ENCODE assay signal across 8 cellular contexts in genomic region chr1:2174348-2175054, GRCh38. TPM values are rescaled to one million over a fixed set of nuclear protein-coding genes. Genes with fewer than 3 reads are reported as not detected.
DNase-seq lines count a peak whose midpoint lies in the region; ATAC-seq and TF ChIP-seq lines count a peak whose summit lies in the region.

No MANE protein-coding gene starts in this region.

- H3K36me3 Mint-ChIP-seq in naive thymus-derived CD4-positive, alpha-beta T cell, result peaks cover 0 to 23% (median 0%) of the 10 kb centered on the region in 5 donors

- peak; percentile 97 for TF ChIP-seq CTCF in AG09319 (IDR thresholded peaks at IDR 0.05; ENCODE audit: low read depth, low read length)
- TF ChIP-seq CTCF in GM13977 (IDR thresholded peaks at IDR 0.05; ENCODE audit: extremely low read depth, insufficient read depth, missing control alignments), result peak; percentile 86
- peak; percentile 92 to 93 for TF ChIP-seq CTCF in fibroblast of lung (conservative IDR thresholded peaks at IDR 0.05 in 1 of 2, IDR thresholded peaks at IDR 0.05 in 1 of 2; ENCODE audit: low read depth in 1 of 2, low read length in 2 of 2)

- intact Hi-C loops in naive thymus-derived CD4-positive, alpha-beta T cell (cut with micrococcal nuclease), result loop anchor here (1.0 kb wide), 2 partner anchors 41 to 83 kb away; no protein-coding TSS in a partner anchor

- no peaks in the 10 kb centered on the region for H3K9me3 Mint-ChIP-seq in naive thymus-derived CD4-positive, alpha-beta T cell

- no peaks in the 10 kb centered on the region for H4K20me1 ChIP-seq in fibroblast of lung (ENCODE audit: control insufficient read depth, extremely low read depth, insufficient read depth, low read length)

- in situ Hi-C loops in GM13977 (cut with MboI; ENCODE audit: low pct_unique_long_range_greater_than_20kb, low sequenced_read_pairs, unreplicated experiment), result loop anchor here (25.0 kb wide), 1 partner anchor 363 kb away; the partner anchor contains the start of genes HES5 and PANK4

- H3K4me1 ChIP-seq in fibroblast of lung (ENCODE audit: control insufficient read depth, extremely low read depth, insufficient read depth, low read length), result no peaks in the 10 kb centered on the region
- no peaks in the 10 kb centered on the region for H3K4me1 ChIP-seq in naive thymus-derived CD4-positive, alpha-beta T cell (ENCODE audit: control insufficient read depth in 2 of 2, insufficient read depth in 2 of 2, low read length in 2 of 2)

- peak overlapping the region in 6 of 10 donors; percentile 38 to 71 (median 56) for H3K4me3 Mint-ChIP-seq in naive thymus-derived CD4-positive, alpha-beta T cell

- no peak overlapping the region for H3K27ac Mint-ChIP-seq in naive thymus-derived CD4-positive, alpha-beta T cell

- no peak overlapping the region for H3K27ac ChIP-seq in fibroblast of lung (ENCODE audit: insufficient read depth, low read length)
- no peak overlapping the region for H3K27ac ChIP-seq in naive thymus-derived CD4-positive, alpha-beta T cell (ENCODE audit: low read depth, low read length)

- H3K9ac ChIP-seq in fibroblast of lung (ENCODE audit: insufficient read depth, low read length), result no peak overlapping the region

- no peaks in the 10 kb centered on the region for H3K27me3 ChIP-seq in fibroblast of lung (ENCODE audit: control insufficient read depth, insufficient read depth, low read length)
- H3K27me3 ChIP-seq in naive thymus-derived CD4-positive, alpha-beta T cell (ENCODE audit: control insufficient read depth in 2 of 2, insufficient read depth in 2 of 2, low read length in 2 of 2), result no peaks in the 10 kb centered on the region

- peak overlapping the region; percentile 28 to 57 (median 34) for H3K4me3 ChIP-seq in fibroblast of lung (replicated peaks in 1 of 4; ENCODE audit: control extremely low read depth in 1 of 4, insufficient read depth in 1 of 4, low read depth in 3 of 4, low read length in 4 of 4)
- no peak overlapping the region for H3K4me3 ChIP-seq in naive thymus-derived CD4-positive, alpha-beta T cell (ENCODE audit: low read length)

- DNase-seq in AG09319 (ENCODE audit: extremely low read depth, low read depth) (no peak), GM13977 (ENCODE audit: low spot score) (peak; percentile 87), NCI-H345 treated with DMSO at 0.1 percent for 48 hours (lab: John Stamatoyannopoulos, UW; ENCODE audit: unreplicated experiment) (peak; percentile 1), fibroblast of lung (ENCODE audit: low read depth in 2 of 2) (peak; percentile 52 to 58), GOT3 (lab: John Stamatoyannopoulos, UW) (no peak)
- DNase-seq in activated CD8-positive, alpha-beta memory T cell treated with anti-CD3 and anti-CD28 coated beads, Interleukin-2, amount 50 U/mL, for 48 hours, result peak; percentile 71
- DNase-seq in naive thymus-derived CD4-positive, alpha-beta T cell, result peak in 6 of 9 donors; percentile 21 to 46 (median 34)

- no peaks in the 10 kb centered on the region for H3K36me3 ChIP-seq in fibroblast of lung (ENCODE audit: control insufficient read depth, insufficient read depth, low read length)
- peaks cover 0 to 34% (median 0%) of the 10 kb centered on the region in 3 experiments for H3K36me3 ChIP-seq in naive thymus-derived CD4-positive, alpha-beta T cell (ENCODE audit: control insufficient read depth in 2 of 3, insufficient read depth in 3 of 3, low read length in 3 of 3)

- CTCF ChIA-PET in naive thymus-derived CD4-positive, alpha-beta T cell (lab: Charles Lee), result interaction anchor here (0.6 to 2.8 kb wide), 11 partner anchors 9 to 260 kb away, joined by 3 to 15 read pairs (median 3); partner anchors contain the start of gene FAAP20

- no peaks in the 10 kb centered on the region for H3K27me3 Mint-ChIP-seq in naive thymus-derived CD4-positive, alpha-beta T cell

- no peaks in the 10 kb centered on the region for H3K9me3 ChIP-seq in fibroblast of lung (ENCODE audit: control insufficient read depth, insufficient read depth, low read depth, low read length)
- H3K9me3 ChIP-seq in naive thymus-derived CD4-positive, alpha-beta T cell (ENCODE audit: control insufficient read depth in 2 of 3, low read length in 3 of 3), result no peaks in the 10 kb centered on the region

- H3K4me1 Mint-ChIP-seq in naive thymus-derived CD4-positive, alpha-beta T cell, result peaks cover 0 to 8% (median 4%) of the 10 kb centered on the region in 7 donors

- no peaks in the 10 kb centered on the region for H3K79me2 ChIP-seq in fibroblast of lung (ENCODE audit: control insufficient read depth, insufficient read depth, low read length)

- ATAC-seq in naive thymus-derived CD4-positive, alpha-beta T cell, result peak; percentile 73
- no peak for ATAC-seq in HG02885 (IDR thresholded peaks at IDR 0.05; ENCODE audit: poor library complexity, unreplicated experiment)

- POLR2A ChIA-PET in naive thymus-derived CD4-positive, alpha-beta T cell (lab: Charles Lee), result interaction anchor here (1.0 to 1.7 kb wide), 2 partner anchors 9 to 15 kb away, joined by 4 to 6 read pairs; no protein-coding TSS in a partner anchor

- H3K4me2 ChIP-seq in fibroblast of lung (ENCODE audit: extremely low read depth, insufficient read depth, low read length), result peak overlapping the region; percentile 53

- H2AFZ ChIP-seq in fibroblast of lung (ENCODE audit: low read length), result peak overlapping the region; percentile 55

RNA-seq across cellular contexts. Expression of gene FAAP20, which starts 20.1 kb away (rescaled TPM):
- 21.5 and 23.1 TPM in 2 replicates for total RNA-seq in fibroblast of lung
- 8.2 and 9.7 TPM in 2 replicates for polyA plus RNA-seq in fibroblast of lung
- polyA plus RNA-seq in fibroblast of lung (2012), result 39.4 and 46.3 TPM in 2 replicates
- 6.5 and 10.0 TPM in 2 replicates for polyA minus RNA-seq in fibroblast of lung (ENCODE audit: low replicate concordance)
- total RNA-seq in naive thymus-derived CD4-positive, alpha-beta T cell, result 10 to 100 TPM; 43.2 to 56.2 (median 48.8) TPM
- 10 to 100 TPM; 55.9 to 77.0 TPM for polyA plus RNA-seq in naive thymus-derived CD4-positive, alpha-beta T cell

RNA-seq across cellular contexts. Expression of gene SKI, which starts 53.6 kb away (rescaled TPM):
- 18.0 and 21.8 TPM in 2 replicates for total RNA-seq in fibroblast of lung
- polyA plus RNA-seq in fibroblast of lung, result 11.6 and 18.3 TPM in 2 replicates
- polyA plus RNA-seq in fibroblast of lung (2012), result 30.8 and 38.0 TPM in 2 replicates
- polyA minus RNA-seq in fibroblast of lung (ENCODE audit: low replicate concordance), result 18.0 and 19.2 TPM in 2 replicates
- total RNA-seq in naive thymus-derived CD4-positive, alpha-beta T cell, result 100 to 1,000 TPM in 2 of 5 experiments, 10 to 100 TPM in 3; 63.4 to 278 (median 97.9) TPM
- polyA plus RNA-seq in naive thymus-derived CD4-positive, alpha-beta T cell, result under 1 TPM; 0.61 to 0.92 TPM

Comparison
In these comparisons a context has a peak if more than half of its experiments do, and no peak if none do; other contexts are left out.
1. DNase-seq: peak in GM13977 (single experiment), NCI-H345 treated with DMSO at 0.1 percent for 48 hours (single experiment), activated CD8-positive, alpha-beta memory T cell treated with anti-CD3 and anti-CD28 coated beads, Interleukin-2, amount 50 U/mL, for 48 hours (single experiment), fibroblast of lung (2 of 2) and naive thymus-derived CD4-positive, alpha-beta T cell (6 of 9); none in AG09319 (single experiment) and GOT3 (single experiment).
2. Peak in every context shown above with its lines, with median percentiles within 50 percentile points of each other: CTCF ChIP-seq.